In the genomic region with DNA sequence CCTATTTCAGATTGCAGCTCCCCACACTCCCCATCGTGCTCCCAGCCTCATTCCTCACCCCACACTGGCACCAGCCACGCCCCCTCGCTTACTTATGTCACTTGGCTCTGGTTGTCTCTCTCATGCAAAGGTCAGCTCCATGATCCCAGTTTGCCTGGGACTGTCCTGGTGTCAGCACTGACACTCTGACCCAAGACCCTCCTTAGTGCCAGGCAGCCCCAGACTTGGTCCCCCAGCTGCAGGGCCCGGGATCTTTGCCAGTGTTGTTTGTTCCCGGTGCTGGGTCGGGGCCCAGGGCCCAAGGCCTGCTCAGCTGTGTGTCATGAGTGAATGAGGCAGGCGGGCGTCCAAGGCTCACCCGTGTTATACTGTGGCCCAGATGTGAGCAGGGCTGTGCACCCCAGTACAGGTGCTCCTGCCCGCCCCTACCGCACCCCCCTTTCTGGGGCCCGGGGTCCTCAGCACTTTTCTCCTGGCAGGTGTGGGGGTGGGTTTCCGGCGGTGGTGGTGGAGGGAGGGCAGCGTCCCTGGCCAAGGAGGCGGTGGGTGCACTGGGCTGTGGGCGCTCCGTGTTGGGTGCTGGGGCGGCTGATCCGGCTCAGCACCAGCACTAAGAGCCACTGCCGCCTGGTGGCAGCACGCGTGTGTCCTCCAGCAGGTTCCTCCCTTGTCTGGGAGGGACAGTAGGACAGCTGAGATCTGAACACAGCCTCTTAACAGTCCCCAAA, we compare ENCODE assay signal across 8 cellular contexts. TPM values are rescaled to one million over a fixed set of nuclear protein-coding genes. Genes with fewer than 3 reads are reported as not detected.
DNase-seq lines count a peak whose midpoint lies in the region; ATAC-seq and TF ChIP-seq lines count a peak whose summit lies in the region.

No MANE protein-coding gene starts in this region.

- POLR2A ChIA-PET in activated CD4-positive, alpha-beta T cell treated with anti-CD3 and anti-CD28 coated beads for 36 hours (lab: Charles Lee): no interaction called here

- DNase-seq in D341Med (ENCODE audit: low spot score) (peak; percentile 86), dermis blood vessel endothelial cell (peak; percentile 79), medulla oblongata (ENCODE audit: extremely low spot score) (peak; percentile 83), NCI-H187 treated with DMSO at 0.1 percent for 48 hours (lab: John Stamatoyannopoulos, UW) (no peak)
- DNase-seq in activated CD4-positive, alpha-beta T cell treated with anti-CD3 and anti-CD28 coated beads for 36 hours: peak; percentile 87
- peak; percentile 66 for DNase-seq in stimulated activated CD8-positive, alpha-beta memory T cell treated with anti-CD3 and anti-CD28 coated beads, Interleukin-4, amount 100 ng/mL, for 24 hours (ENCODE audit: low read depth)

- peak overlapping the region; percentile 53 for H3K27ac Mint-ChIP-seq in activated CD4-positive, alpha-beta T cell treated with anti-CD3 and anti-CD28 coated beads for 36 hours

- H3K27me3 Mint-ChIP-seq in activated CD4-positive, alpha-beta T cell treated with anti-CD3 and anti-CD28 coated beads for 36 hours: no peaks in the 10 kb centered on the region

- CTCF ChIA-PET in activated CD4-positive, alpha-beta T cell treated with anti-CD3 and anti-CD28 coated beads for 36 hours (lab: Charles Lee): interaction anchor here (0.6 to 2.3 kb wide), 15 partner anchors 9 to 644 kb away, joined by 3 to 8 read pairs (median 5); no protein-coding TSS in a partner anchor

- ATAC-seq in activated CD4-positive, alpha-beta T cell treated with anti-CD3 and anti-CD28 coated beads for 36 hours: peak; percentile 98
- no peak for ATAC-seq in HG03565 (IDR thresholded peaks at IDR 0.05; ENCODE audit: unreplicated experiment)

- peaks cover 4% of the 10 kb centered on the region for H3K36me3 Mint-ChIP-seq in activated CD4-positive, alpha-beta T cell treated with anti-CD3 and anti-CD28 coated beads for 36 hours (ENCODE audit: low read depth)

- peaks cover 7% of the 10 kb centered on the region for H3K9me3 Mint-ChIP-seq in activated CD4-positive, alpha-beta T cell treated with anti-CD3 and anti-CD28 coated beads for 36 hours (ENCODE audit: low read depth)

- H3K4me1 Mint-ChIP-seq in activated CD4-positive, alpha-beta T cell treated with anti-CD3 and anti-CD28 coated beads for 36 hours: peaks cover 5% of the 10 kb centered on the region

- intact Hi-C loops in activated CD4-positive, alpha-beta T cell treated with anti-CD3 and anti-CD28 coated beads for 36 hours (cut with DNase I, micrococcal nuclease): loop anchor here (1.0 to 2.0 kb wide), 6 partner anchors 16 to 226 kb away; no protein-coding TSS in a partner anchor

- no peak overlapping the region for H3K4me3 Mint-ChIP-seq in activated CD4-positive, alpha-beta T cell treated with anti-CD3 and anti-CD28 coated beads for 36 hours

- TF ChIP-seq CTCF in LNCAP (IDR thresholded peaks at IDR 0.05): peak; percentile 79

RNA-seq across cellular contexts. Expression of a gene that starts 19.5 kb away (rescaled TPM):
- total RNA-seq in activated CD4-positive, alpha-beta T cell treated with anti-CD3 and anti-CD28 coated beads for 36 hours: under 1 TPM; 0.16 TPM
- total RNA-seq in dermis blood vessel endothelial cell: 0.05 and 0.17 TPM in 2 replicates

RNA-seq across cellular contexts. Expression of a gene that starts 32.5 kb away (rescaled TPM):
- total RNA-seq in activated CD4-positive, alpha-beta T cell treated with anti-CD3 and anti-CD28 coated beads for 36 hours: 100 to 1,000 TPM; 127 to 165 TPM
- total RNA-seq in dermis blood vessel endothelial cell: 463 and 464 TPM in 2 replicates
